In the genomic region with DNA sequence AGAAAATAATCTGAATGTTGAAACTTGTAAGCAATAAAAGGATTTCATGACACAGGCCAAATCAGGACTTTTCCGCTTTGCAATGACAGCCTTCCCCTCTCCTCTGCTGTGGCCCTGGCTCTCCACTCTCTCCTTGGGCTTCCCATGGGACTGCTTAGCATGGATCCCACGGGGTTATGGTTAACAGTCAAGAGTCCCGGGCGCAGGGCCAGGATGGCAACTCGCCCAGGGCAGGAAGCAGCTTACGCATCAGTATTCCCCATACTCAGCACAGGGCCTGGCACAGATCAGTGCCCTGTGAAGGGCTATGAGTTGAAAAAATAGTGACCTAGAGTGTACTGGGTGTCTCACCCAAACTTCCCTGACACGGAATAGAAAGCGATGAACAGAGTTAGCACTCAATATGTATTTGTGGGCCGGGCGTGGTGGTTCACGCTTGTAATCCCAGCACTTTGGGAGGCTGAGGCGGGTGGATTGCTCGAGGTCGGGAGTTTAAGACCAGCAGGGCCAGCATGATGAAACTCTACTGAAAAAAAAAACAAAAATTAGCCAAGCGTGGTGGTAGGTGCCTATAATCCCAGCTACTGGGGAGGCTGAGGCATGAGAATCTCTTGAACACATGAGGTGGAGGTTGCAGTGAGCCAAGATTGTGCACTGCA, we compare ENCODE assay signal across 1 cellular context.
TF ChIP-seq lines count a peak whose summit lies in the region.

No MANE protein-coding gene starts in this region.

TF ChIP-seq in H1, 55 proteins besides CTCF, POLR2A, EP300 and RAD21:
- TF ChIP-seq KDM5A (IDR thresholded peaks at IDR 0.05; ENCODE audit: low read length): no peak
- TF ChIP-seq FOSL1 (IDR thresholded peaks at IDR 0.05; ENCODE audit: insufficient read depth, low read depth, low read length): no peak
- TF ChIP-seq TBP (IDR thresholded peaks at IDR 0.05; ENCODE audit: low read depth, low read length): no peak
- TF ChIP-seq HDAC6 (IDR thresholded peaks at IDR 0.05; ENCODE audit: low read depth, low read length): no peak
- TF ChIP-seq, protein P1, sequence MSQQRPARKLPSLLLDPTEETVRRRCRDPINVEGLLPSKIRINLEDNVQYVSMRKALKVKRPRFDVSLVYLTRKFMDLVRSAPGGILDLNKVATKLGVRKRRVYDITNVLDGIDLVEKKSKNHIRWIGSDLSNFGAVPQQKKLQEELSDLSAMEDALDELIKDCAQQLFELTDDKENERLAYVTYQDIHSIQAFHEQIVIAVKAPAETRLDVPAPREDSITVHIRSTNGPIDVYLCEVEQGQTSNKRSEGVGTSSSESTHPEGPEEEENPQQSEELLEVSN (IDR thresholded peaks at IDR 0.05): no peak
- no peak for TF ChIP-seq RXRA (IDR thresholded peaks at IDR 0.05; ENCODE audit: insufficient read depth, low read depth, low read length)
- TF ChIP-seq, protein P2, sequence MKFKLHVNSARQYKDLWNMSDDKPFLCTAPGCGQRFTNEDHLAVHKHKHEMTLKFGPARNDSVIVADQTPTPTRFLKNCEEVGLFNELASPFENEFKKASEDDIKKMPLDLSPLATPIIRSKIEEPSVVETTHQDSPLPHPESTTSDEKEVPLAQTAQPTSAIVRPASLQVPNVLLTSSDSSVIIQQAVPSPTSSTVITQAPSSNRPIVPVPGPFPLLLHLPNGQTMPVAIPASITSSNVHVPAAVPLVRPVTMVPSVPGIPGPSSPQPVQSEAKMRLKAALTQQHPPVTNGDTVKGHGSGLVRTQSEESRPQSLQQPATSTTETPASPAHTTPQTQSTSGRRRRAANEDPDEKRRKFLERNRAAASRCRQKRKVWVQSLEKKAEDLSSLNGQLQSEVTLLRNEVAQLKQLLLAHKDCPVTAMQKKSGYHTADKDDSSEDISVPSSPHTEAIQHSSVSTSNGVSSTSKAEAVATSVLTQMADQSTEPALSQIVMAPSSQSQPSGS (IDR thresholded peaks at IDR 0.05; ENCODE audit: low read length): no peak
- no peak for TF ChIP-seq EZH2 (IDR thresholded peaks at IDR 0.05; ENCODE audit: low read depth, low read length, severe bottlenecking)
- no peak for TF ChIP-seq RNF2 (IDR thresholded peaks at IDR 0.05; ENCODE audit: borderline replicate concordance, low read depth, low read length, missing control alignments, poor library complexity, severe bottlenecking)
- TF ChIP-seq TCF12 (IDR thresholded peaks at IDR 0.05; ENCODE audit: low read depth, low read length): no peak
- TF ChIP-seq SP2 (IDR thresholded peaks at IDR 0.05; ENCODE audit: low read length): no peak
- TF ChIP-seq SAP30 (IDR thresholded peaks at IDR 0.05; ENCODE audit: insufficient read depth, insufficient replicate concordance, low read length): no peak
- TF ChIP-seq BACH1 (IDR thresholded peaks at IDR 0.05; ENCODE audit: low read length): no peak
